ENCODE assay signal across 1 cellular context in the genomic region with DNA sequence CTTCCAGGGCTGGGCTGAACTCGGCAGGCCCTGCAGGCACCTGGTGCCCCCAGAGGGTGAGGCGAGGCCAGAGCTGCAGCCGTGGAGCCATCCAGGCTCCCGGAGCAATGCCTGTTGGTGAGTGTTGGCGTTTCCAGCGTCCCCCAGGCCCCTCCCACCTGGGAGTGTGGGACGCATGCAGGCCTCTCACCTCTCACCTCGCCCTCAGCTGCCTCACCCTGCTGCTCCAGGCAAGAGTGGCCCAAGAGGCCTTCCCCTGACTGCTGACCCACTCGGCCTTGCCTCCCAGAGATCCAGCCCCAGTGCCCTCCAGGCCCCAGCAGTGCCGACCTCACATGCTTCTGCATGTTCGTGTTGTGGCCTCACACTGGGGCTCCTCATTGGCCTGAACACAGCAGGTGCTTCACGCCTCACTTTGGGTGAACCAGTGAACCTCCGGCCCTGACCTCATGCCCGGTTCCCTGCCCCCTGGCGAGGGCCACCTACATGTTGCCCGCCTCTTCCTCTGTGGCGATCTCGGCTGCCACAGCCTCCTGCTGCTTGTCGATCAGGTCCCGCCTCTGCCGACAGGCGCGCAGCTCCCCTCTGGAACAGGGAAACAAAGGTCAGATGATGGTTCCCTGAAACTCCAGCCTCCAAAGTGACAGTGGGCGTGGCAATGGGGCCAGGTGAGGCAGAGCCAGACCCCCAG.
TF ChIP-seq lines count a peak whose summit lies in the region.

No MANE protein-coding gene starts in this region.

TF ChIP-seq in HepG2, 621 proteins besides CTCF, POLR2A, EP300 and RAD21 (continued from another document and continues in another):
- TF ChIP-seq NRL (CRISPR knock-in tag; IDR thresholded peaks at IDR 0.05; ENCODE audit: borderline replicate concordance) (peak; percentile 40; the same call in 1 of the 2 replicates), HDAC1 (CRISPR knock-in tag; IDR thresholded peaks at IDR 0.05) (peak; percentile 21; the same call in 1 of the 2 replicates), TARDBP (CRISPR knock-in tag; IDR thresholded peaks at IDR 0.05) (no peak), SRF (IDR thresholded peaks at IDR 0.05; ENCODE audit: low read depth, low read length) (no peak), ZNF761 (CRISPR knock-in tag; conservative IDR thresholded peaks at IDR 0.05) (no peak; the same call in 1 of the 2 replicates), ZNF317 (CRISPR knock-in tag; IDR thresholded peaks at IDR 0.05) (no peak), ATF7 (IDR thresholded peaks at IDR 0.05) (no peak), ATF7 (CRISPR knock-in tag; IDR thresholded peaks at IDR 0.05) (0 out of 2 replicates have a peak, but pooled peaks have one; percentile 20), CENPX (CRISPR knock-in tag; IDR thresholded peaks at IDR 0.05) (no peak), ZNF672 (CRISPR knock-in tag; IDR thresholded peaks at IDR 0.05) (no peak), HNRNPLL (IDR thresholded peaks at IDR 0.05; ENCODE audit: low read depth, low read length, poor library complexity, severe bottlenecking) (no peak), SRSF4 (IDR thresholded peaks at IDR 0.05; ENCODE audit: low read depth, low read length, poor library complexity, severe bottlenecking) (no peak), EZH2 (conservative IDR thresholded peaks at IDR 0.05; ENCODE audit: low read depth, low read length) (0 out of 2 replicates have a peak, but pooled peaks have one; percentile 17), SMC3 (IDR thresholded peaks at IDR 0.05; ENCODE audit: low read length) (no peak), MTA3 (CRISPR knock-in tag; IDR thresholded peaks at IDR 0.05) (no peak), JARID2 (CRISPR knock-in tag; IDR thresholded peaks at IDR 0.05; ENCODE audit: insufficient replicate concordance) (no peak), ATF1 (CRISPR knock-in tag; IDR thresholded peaks at IDR 0.05) (no peak), ZNF747 (CRISPR knock-in tag; IDR thresholded peaks at IDR 0.05; ENCODE audit: borderline replicate concordance) (no peak), YEATS2 (CRISPR knock-in tag; IDR thresholded peaks at IDR 0.05; ENCODE audit: borderline replicate concordance) (no peak), NCOA1 (CRISPR knock-in tag; IDR thresholded peaks at IDR 0.05) (no peak), ZNF510 (CRISPR knock-in tag; IDR thresholded peaks at IDR 0.05; ENCODE audit: low read depth) (peak; percentile 42; the same call in 1 of the 2 replicates), ZFAT (CRISPR knock-in tag; conservative IDR thresholded peaks at IDR 0.05) (no peak), SAFB2 (CRISPR knock-in tag; IDR thresholded peaks at IDR 0.05; ENCODE audit: borderline replicate concordance, low read depth) (no peak), CREB1 (IDR thresholded peaks at IDR 0.05) (no peak), CREB1 (CRISPR knock-in tag; IDR thresholded peaks at IDR 0.05) (no peak)
- TF ChIP-seq, protein P1, sequence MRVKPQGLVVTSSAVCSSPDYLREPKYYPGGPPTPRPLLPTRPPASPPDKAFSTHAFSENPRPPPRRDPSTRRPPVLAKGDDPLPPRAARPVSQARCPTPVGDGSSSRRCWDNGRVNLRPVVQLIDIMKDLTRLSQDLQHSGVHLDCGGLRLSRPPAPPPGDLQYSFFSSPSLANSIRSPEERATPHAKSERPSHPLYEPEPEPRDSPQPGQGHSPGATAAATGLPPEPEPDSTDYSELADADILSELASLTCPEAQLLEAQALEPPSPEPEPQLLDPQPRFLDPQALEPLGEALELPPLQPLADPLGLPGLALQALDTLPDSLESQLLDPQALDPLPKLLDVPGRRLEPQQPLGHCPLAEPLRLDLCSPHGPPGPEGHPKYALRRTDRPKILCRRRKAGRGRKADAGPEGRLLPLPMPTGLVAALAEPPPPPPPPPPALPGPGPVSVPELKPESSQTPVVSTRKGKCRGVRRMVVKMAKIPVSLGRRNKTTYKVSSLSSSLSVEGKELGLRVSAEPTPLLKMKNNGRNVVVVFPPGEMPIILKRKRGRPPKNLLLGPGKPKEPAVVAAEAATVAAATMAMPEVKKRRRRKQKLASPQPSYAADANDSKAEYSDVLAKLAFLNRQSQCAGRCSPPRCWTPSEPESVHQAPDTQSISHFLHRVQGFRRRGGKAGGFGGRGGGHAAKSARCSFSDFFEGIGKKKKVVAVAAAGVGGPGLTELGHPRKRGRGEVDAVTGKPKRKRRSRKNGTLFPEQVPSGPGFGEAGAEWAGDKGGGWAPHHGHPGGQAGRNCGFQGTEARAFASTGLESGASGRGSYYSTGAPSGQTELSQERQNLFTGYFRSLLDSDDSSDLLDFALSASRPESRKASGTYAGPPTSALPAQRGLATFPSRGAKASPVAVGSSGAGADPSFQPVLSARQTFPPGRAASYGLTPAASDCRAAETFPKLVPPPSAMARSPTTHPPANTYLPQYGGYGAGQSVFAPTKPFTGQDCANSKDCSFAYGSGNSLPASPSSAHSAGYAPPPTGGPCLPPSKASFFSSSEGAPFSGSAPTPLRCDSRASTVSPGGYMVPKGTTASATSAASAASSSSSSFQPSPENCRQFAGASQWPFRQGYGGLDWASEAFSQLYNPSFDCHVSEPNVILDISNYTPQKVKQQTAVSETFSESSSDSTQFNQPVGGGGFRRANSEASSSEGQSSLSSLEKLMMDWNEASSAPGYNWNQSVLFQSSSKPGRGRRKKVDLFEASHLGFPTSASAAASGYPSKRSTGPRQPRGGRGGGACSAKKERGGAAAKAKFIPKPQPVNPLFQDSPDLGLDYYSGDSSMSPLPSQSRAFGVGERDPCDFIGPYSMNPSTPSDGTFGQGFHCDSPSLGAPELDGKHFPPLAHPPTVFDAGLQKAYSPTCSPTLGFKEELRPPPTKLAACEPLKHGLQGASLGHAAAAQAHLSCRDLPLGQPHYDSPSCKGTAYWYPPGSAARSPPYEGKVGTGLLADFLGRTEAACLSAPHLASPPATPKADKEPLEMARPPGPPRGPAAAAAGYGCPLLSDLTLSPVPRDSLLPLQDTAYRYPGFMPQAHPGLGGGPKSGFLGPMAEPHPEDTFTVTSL (CRISPR knock-in tag; IDR thresholded peaks at IDR 0.05; ENCODE audit: borderline replicate concordance), result no peak
- TF ChIP-seq, protein P2, sequence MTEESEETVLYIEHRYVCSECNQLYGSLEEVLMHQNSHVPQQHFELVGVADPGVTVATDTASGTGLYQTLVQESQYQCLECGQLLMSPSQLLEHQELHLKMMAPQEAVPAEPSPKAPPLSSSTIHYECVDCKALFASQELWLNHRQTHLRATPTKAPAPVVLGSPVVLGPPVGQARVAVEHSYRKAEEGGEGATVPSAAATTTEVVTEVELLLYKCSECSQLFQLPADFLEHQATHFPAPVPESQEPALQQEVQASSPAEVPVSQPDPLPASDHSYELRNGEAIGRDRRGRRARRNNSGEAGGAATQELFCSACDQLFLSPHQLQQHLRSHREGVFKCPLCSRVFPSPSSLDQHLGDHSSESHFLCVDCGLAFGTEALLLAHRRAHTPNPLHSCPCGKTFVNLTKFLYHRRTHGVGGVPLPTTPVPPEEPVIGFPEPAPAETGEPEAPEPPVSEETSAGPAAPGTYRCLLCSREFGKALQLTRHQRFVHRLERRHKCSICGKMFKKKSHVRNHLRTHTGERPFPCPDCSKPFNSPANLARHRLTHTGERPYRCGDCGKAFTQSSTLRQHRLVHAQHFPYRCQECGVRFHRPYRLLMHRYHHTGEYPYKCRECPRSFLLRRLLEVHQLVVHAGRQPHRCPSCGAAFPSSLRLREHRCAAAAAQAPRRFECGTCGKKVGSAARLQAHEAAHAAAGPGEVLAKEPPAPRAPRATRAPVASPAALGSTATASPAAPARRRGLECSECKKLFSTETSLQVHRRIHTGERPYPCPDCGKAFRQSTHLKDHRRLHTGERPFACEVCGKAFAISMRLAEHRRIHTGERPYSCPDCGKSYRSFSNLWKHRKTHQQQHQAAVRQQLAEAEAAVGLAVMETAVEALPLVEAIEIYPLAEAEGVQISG (CRISPR knock-in tag; IDR thresholded peaks at IDR 0.05), result 0 out of 2 replicates have a peak, but pooled peaks have one; percentile 16
- TF ChIP-seq, protein P3, sequence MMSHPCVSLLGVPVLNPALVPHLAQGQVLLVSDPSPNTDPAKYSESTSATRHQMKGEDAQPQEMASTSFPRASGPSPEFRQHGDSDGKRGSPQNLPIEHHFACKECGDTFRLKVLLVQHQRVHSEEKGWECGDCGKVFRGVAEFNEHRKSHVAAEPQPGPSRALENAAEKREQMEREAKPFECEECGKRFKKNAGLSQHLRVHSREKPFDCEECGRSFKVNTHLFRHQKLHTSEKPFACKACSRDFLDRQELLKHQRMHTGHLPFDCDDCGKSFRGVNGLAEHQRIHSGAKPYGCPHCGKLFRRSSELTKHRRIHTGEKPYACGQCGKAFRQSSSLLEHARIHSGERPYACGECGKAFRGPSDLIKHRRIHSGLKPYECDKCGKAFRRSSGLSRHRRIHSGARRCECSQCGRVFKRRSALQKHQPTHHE (CRISPR knock-in tag; IDR thresholded peaks at IDR 0.05; ENCODE audit: borderline replicate concordance), result no peak
- TF ChIP-seq, protein P4, sequence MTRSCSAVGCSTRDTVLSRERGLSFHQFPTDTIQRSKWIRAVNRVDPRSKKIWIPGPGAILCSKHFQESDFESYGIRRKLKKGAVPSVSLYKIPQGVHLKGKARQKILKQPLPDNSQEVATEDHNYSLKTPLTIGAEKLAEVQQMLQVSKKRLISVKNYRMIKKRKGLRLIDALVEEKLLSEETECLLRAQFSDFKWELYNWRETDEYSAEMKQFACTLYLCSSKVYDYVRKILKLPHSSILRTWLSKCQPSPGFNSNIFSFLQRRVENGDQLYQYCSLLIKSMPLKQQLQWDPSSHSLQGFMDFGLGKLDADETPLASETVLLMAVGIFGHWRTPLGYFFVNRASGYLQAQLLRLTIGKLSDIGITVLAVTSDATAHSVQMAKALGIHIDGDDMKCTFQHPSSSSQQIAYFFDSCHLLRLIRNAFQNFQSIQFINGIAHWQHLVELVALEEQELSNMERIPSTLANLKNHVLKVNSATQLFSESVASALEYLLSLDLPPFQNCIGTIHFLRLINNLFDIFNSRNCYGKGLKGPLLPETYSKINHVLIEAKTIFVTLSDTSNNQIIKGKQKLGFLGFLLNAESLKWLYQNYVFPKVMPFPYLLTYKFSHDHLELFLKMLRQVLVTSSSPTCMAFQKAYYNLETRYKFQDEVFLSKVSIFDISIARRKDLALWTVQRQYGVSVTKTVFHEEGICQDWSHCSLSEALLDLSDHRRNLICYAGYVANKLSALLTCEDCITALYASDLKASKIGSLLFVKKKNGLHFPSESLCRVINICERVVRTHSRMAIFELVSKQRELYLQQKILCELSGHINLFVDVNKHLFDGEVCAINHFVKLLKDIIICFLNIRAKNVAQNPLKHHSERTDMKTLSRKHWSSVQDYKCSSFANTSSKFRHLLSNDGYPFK (CRISPR knock-in tag; IDR thresholded peaks at IDR 0.05; ENCODE audit: borderline replicate concordance), result no peak; the same call in 1 of the 2 replicates
- TF ChIP-seq, protein P5, sequence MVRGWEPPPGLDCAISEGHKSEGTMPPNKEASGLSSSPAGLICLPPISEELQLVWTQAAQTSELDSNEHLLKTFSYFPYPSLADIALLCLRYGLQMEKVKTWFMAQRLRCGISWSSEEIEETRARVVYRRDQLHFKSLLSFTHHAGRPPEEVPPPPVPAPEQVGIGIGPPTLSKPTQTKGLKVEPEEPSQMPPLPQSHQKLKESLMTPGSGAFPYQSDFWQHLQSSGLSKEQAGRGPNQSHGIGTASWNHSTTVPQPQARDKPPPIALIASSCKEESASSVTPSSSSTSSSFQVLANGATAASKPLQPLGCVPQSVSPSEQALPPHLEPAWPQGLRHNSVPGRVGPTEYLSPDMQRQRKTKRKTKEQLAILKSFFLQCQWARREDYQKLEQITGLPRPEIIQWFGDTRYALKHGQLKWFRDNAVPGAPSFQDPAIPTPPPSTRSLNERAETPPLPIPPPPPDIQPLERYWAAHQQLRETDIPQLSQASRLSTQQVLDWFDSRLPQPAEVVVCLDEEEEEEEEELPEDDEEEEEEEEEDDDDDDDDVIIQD (CRISPR knock-in tag; IDR thresholded peaks at IDR 0.05; ENCODE audit: low read depth), result no peak
- TF ChIP-seq, protein P6, sequence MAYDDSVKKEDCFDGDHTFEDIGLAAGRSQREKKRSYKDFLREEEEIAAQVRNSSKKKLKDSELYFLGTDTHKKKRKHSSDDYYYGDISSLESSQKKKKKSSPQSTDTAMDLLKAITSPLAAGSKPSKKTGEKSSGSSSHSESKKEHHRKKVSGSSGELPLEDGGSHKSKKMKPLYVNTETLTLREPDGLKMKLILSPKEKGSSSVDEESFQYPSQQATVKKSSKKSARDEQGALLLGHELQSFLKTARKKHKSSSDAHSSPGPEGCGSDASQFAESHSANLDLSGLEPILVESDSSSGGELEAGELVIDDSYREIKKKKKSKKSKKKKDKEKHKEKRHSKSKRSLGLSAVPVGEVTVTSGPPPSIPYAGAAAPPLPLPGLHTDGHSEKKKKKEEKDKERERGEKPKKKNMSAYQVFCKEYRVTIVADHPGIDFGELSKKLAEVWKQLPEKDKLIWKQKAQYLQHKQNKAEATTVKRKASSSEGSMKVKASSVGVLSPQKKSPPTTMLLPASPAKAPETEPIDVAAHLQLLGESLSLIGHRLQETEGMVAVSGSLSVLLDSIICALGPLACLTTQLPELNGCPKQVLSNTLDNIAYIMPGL (CRISPR knock-in tag; IDR thresholded peaks at IDR 0.05; ENCODE audit: borderline replicate concordance in 1 of 2, low read depth in 1 of 2), result peak in 1 of 2 experiments; percentile 42; a peak in 1 of 4 replicates
